1 cellular context compared by ENCODE assay signal in the genomic region with DNA sequence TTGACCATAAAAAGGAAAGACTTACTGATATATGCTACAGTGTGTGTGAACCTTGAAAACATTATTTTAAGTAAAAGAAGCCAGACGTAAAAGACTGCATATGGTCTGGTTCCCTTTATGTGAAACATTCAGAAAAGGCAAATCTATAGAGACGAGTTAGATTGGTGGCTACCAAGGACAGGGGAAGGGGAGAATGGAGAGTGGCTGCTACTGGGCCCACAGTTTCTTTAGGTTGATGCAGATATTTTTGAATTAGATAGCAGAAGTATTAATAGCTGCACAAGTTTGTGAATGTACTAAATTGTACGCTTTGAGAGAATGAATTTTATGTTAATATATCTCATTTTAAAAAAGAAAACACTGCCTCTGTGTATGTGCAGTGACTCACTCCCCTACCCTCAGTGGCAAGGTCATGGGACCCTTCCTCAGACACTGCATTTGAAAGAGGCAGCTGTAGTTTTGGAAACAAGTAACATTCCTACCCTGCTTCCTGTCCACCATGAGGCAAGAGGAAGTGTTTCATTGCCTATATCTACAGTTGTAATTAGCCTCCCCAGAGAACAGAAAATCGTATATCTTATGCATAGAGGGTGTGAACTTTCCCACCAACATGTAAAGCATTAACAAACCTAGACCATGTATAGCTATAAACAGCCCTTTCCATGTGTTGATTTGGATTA.
TF ChIP-seq lines count a peak whose summit lies in the region.

No MANE protein-coding gene starts in this region.

TF ChIP-seq in GM23338, 12 proteins besides CTCF, POLR2A, EP300 and RAD21 (continued from another document):
- TF ChIP-seq, protein P1, sequence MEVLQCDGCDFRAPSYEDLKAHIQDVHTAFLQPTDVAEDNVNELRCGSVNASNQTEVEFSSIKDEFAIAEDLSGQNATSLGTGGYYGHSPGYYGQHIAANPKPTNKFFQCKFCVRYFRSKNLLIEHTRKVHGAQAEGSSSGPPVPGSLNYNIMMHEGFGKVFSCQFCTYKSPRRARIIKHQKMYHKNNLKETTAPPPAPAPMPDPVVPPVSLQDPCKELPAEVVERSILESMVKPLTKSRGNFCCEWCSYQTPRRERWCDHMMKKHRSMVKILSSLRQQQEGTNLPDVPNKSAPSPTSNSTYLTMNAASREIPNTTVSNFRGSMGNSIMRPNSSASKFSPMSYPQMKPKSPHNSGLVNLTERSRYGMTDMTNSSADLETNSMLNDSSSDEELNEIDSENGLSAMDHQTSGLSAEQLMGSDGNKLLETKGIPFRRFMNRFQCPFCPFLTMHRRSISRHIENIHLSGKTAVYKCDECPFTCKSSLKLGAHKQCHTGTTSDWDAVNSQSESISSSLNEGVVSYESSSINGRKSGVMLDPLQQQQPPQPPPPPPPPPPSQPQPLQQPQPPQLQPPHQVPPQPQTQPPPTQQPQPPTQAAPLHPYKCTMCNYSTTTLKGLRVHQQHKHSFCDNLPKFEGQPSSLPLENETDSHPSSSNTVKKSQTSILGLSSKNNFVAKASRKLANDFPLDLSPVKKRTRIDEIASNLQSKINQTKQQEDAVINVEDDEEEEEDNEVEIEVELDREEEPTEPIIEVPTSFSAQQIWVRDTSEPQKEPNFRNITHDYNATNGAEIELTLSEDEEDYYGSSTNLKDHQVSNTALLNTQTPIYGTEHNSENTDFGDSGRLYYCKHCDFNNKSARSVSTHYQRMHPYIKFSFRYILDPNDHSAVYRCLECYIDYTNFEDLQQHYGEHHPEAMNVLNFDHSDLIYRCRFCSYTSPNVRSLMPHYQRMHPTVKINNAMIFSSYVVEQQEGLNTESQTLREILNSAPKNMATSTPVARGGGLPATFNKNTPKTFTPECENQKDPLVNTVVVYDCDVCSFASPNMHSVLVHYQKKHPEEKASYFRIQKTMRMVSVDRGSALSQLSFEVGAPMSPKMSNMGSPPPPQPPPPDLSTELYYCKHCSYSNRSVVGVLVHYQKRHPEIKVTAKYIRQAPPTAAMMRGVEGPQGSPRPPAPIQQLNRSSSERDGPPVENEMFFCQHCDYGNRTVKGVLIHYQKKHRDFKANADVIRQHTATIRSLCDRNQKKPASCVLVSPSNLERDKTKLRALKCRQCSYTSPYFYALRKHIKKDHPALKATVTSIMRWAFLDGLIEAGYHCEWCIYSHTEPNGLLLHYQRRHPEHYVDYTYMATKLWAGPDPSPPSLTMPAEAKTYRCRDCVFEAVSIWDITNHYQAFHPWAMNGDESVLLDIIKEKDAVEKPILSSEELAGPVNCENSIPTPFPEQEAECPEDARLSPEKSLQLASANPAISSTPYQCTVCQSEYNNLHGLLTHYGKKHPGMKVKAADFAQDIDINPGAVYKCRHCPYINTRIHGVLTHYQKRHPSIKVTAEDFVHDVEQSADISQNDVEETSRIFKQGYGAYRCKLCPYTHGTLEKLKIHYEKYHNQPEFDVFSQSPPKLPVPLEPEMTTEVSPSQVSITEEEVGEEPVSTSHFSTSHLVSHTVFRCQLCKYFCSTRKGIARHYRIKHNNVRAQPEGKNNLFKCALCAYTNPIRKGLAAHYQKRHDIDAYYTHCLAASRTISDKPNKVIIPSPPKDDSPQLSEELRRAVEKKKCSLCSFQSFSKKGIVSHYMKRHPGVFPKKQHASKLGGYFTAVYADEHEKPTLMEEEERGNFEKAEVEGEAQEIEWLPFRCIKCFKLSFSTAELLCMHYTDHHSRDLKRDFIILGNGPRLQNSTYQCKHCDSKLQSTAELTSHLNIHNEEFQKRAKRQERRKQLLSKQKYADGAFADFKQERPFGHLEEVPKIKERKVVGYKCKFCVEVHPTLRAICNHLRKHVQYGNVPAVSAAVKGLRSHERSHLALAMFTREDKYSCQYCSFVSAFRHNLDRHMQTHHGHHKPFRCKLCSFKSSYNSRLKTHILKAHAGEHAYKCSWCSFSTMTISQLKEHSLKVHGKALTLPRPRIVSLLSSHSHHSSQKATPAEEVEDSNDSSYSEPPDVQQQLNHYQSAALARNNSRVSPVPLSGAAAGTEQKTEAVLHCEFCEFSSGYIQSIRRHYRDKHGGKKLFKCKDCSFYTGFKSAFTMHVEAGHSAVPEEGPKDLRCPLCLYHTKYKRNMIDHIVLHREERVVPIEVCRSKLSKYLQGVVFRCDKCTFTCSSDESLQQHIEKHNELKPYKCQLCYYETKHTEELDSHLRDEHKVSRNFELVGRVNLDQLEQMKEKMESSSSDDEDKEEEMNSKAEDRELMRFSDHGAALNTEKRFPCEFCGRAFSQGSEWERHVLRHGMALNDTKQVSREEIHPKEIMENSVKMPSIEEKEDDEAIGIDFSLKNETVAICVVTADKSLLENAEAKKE (CRISPR knock-in tag; IDR thresholded peaks at IDR 0.05): no peak
